ENCODE assay signal across 8 cellular contexts in the genomic region with DNA sequence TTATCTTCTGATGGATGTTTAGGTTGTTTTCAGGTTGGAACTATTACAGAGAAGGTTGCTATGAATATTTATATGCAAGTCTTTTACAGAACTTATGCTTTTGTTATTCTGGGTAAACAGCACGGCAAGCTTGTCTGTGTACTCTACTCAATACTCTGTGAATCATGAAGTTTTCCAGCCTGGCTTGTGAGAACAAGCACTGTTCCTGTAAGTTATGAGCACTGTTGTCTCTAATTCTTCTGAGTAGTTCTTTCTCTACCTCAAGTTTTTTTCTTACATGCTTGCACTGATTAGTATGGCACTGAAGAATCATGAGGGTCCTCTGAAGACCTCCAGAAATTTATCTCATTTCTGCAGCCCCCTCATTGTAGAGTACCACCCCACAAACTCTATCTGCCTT.
"Had no signal": no experiment of that assay in that cellular context is flagged by ENCODE, and none has a peak within 500 bp of the region (broad histone marks: within the 10 kb centered on the region; RNA-seq: fewer than 3 reads in every experiment).

No MANE protein-coding gene starts in this region.

- H3K27ac ChIP-seq: HL-60 had no signal

- H3K27ac Mint-ChIP-seq: HFFc6 had no signal

- H3K9me3 ChIP-seq: HAP-1 had no signal

- H3K4me3 Mint-ChIP-seq: HFFc6 had no signal

- DNase-seq: GOT3, H7, HFFc6, IMR-90 had no signal

- H3K36me3 ChIP-seq: HAP-1 had no signal

- H3K4me3 ChIP-seq: HAP-1, K562 had no signal

- H3K4me1 ChIP-seq: HAP-1 had no signal

- ATAC-seq: HCT116, K562 had no signal
